In the genomic region with DNA sequence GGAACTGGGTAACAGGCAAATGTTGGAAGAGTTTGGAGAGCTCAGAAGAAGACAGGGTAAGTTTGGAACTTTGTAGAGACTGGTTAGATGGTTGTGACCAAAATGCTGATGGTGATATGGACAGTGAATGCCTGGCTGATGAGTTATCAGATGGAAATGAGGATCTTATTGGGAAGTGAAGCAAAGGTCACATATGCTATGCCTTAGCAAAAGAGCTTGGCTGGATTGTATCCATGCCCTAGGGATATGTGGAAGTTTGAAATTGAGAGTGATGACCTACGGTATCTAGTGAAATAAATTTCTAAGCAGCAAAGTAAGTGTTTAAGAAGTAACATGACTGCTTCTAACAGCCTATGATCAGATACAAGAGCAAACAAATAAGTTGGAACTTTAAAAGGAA, we compare ENCODE assay signal across 15 cellular contexts.
DNase-seq lines count a peak whose midpoint lies in the region.
"Had no signal": no experiment of that assay in that cellular context is flagged by ENCODE, and none has a peak within 500 bp of the region (broad histone marks: within the 10 kb centered on the region; RNA-seq: fewer than 3 reads in every experiment).

No MANE protein-coding gene starts in this region.

- peak; percentile 89 for DNase-seq in EL
- peak; percentile 38 for DNase-seq in HS-5 (ENCODE audit: low read depth)
- DNase-seq in fibroblast of gingiva (ENCODE audit: low read depth): peak; percentile 65
- DNase-seq in stimulated activated CD4-positive, alpha-beta T cell treated with anti-CD3 and anti-CD28 coated beads, Interleukin-12 subunit alpha, Interleukin-12 subunit beta, amount 100 ng/mL, for 4 hours: no peak
- no peak for DNase-seq in NCI-H526 treated with DMSO at 0.1 percent for 48 hours (lab: John Stamatoyannopoulos, UW)
- DNase-seq in COLO668 (lab: John Stamatoyannopoulos, UW; ENCODE audit: unreplicated experiment): no peak
- no peak for DNase-seq in activated CD4-positive, alpha-beta T cell treated with anti-CD3 and anti-CD28 coated beads for 4 hours
- DNase-seq: C1 segment of cervical spinal cord, GOT3, NCI-H1092 treated with DMSO at 0.1 percent for 48 hours, NCI-H1694 treated with DMSO at 0.1 percent for 48 hours, NCI-H446 treated with DMSO at 0.1 percent for 48 hours, NCI-H82, Peyer's patch, SHP77 treated with DMSO at 0.1 percent for 48 hours had no signal

Comparison
In these comparisons a context has a peak if more than half of its experiments do, and no peak if none do; other contexts are left out.
1. DNase-seq: peak in EL (single experiment), HS-5 (single experiment) and fibroblast of gingiva (single experiment); none in stimulated activated CD4-positive, alpha-beta T cell treated with anti-CD3 and anti-CD28 coated beads, Interleukin-12 subunit alpha, Interleukin-12 subunit beta, amount 100 ng/mL, for 4 hours (single experiment), NCI-H526 treated with DMSO at 0.1 percent for 48 hours (single experiment), COLO668 (single experiment) and activated CD4-positive, alpha-beta T cell treated with anti-CD3 and anti-CD28 coated beads for 4 hours (0 of 2).